ENCODE assay signal across 30 cellular contexts in genomic region chr2:71254078-71254477, GRCh38.
"Had no signal": no experiment of that assay in that cellular context is flagged by ENCODE, and none has a peak within 500 bp of the region (broad histone marks: within the 10 kb centered on the region; RNA-seq: fewer than 3 reads in every experiment).

No MANE protein-coding gene starts in this region.

- H3K4me3 ChIP-seq: adrenal gland, body of pancreas, colonic mucosa, esophagus squamous epithelium had no signal

- DNase-seq: activated B cell treated with CpG ODN at 0.5 μM for 24 hours; activated CD4-positive, alpha-beta T cell treated with anti-CD3 and anti-CD28 coated beads for 48 hours; activated CD4-positive, alpha-beta T cell treated with anti-CD3 and anti-CD28 coated beads, Interleukin-2, amount 50 U/mL, for 1 hour; activated CD4-positive, alpha-beta T cell treated with anti-CD3 and anti-CD28 coated beads, Interleukin-2, amount 50 U/mL, for 48 hours; activated CD8-positive, alpha-beta memory T cell treated with anti-CD3 and anti-CD28 coated beads for 24 hours; activated CD8-positive, alpha-beta T cell treated with anti-CD3 and anti-CD28 coated beads for 36 hours; activated effector memory CD4-positive, alpha-beta T cell treated with Interleukin-2 at 50 U/mL for 16 hours; activated naive CD4-positive, alpha-beta T cell treated with anti-CD3 and anti-CD28 coated beads for 36 hours; activated naive CD8-positive, alpha-beta T cell treated with anti-CD3 and anti-CD28 coated beads for 36 hours; activated naive CD8-positive, alpha-beta T cell treated with anti-CD3 and anti-CD28 coated beads, Interleukin-2, amount 50 U/mL, for 24 hours; activated T-cell treated with anti-CD3 and anti-CD28 coated beads, Interleukin-2, amount 50 U/mL, for 4 hours; adrenal gland; amygdala; aorta; body of pancreas; central memory CD4-positive, alpha-beta T cell; cerebellar nuclear complex; colonic mucosa; effector CD8-positive, alpha-beta T cell; esophagus squamous epithelium; foreskin melanocyte; T-helper 1 cell; T-helper 17 cell; T1000 had no signal

- H3K27me3 ChIP-seq: adrenal gland, body of pancreas, colonic mucosa had no signal

- H3K4me1 ChIP-seq: body of pancreas, colonic mucosa, esophagus squamous epithelium had no signal

- FAIRE-seq: endometrium, endothelial cell of umbilical vein had no signal

- ATAC-seq: activated CD4-positive, CD25-positive, alpha-beta regulatory T cell treated with anti-CD3 and anti-CD28 coated beads, Interleukin-2, amount 50 U/mL, for 24 hours; activated CD8-positive, alpha-beta T cell treated with anti-CD3 and anti-CD28 coated beads for 36 hours; activated naive CD8-positive, alpha-beta T cell treated with anti-CD3 and anti-CD28 coated beads, Interleukin-2, amount 50 U/mL, for 24 hours; activated T-cell treated with anti-CD3 and anti-CD28 coated beads, Interleukin-2, amount 50 U/mL, for 4 hours; activated T-helper 17 cell treated with anti-CD3 and anti-CD28 coated beads, Interleukin-2, amount 50 U/mL, for 72 hours; body of pancreas; T-helper 17 cell had no signal

- H3K9me3 ChIP-seq: adrenal gland, body of pancreas, colonic mucosa, esophagus squamous epithelium had no signal

- H3K36me3 ChIP-seq: adrenal gland, colonic mucosa, esophagus squamous epithelium, WERI-Rb-1 had no signal

- H3K27ac ChIP-seq: adrenal gland, body of pancreas, colonic mucosa, epithelial cell of prostate, esophagus squamous epithelium, WERI-Rb-1 had no signal
